21 cellular contexts compared by ENCODE assay signal in genomic region chr13:95608640-95609280, GRCh38. TPM values are rescaled to one million over a fixed set of nuclear protein-coding genes. Genes with fewer than 3 reads are reported as not detected.
A peak's percentile ranks its signal among the peaks of the same experiment; 100 is the strongest.
DNase-seq lines count a peak whose midpoint lies in the region; ATAC-seq, FAIRE-seq and TF ChIP-seq lines count a peak whose summit lies in the region.
"Had no signal": no experiment of that assay in that cellular context is flagged by ENCODE, and none has a peak within 500 bp of the region (broad histone marks: within the 10 kb centered on the region; RNA-seq: fewer than 3 reads in every experiment).

No MANE protein-coding gene starts in this region.

- H3K4me3 Mint-ChIP-seq in WTC11 = no peak overlapping the region
- H3K4me3 Mint-ChIP-seq in glutamatergic neuron (ENCODE audit: unreplicated experiment) = peak overlapping the region; percentile 2
- H3K4me3 Mint-ChIP-seq: activated naive CD8-positive, alpha-beta T cell treated with anti-CD3 and anti-CD28 coated beads, Interleukin-2, amount 10 ng/mL, durations not matched to agents 7 days and 5 days had no signal

- no peaks in the 10 kb centered on the region for H3K27me3 ChIP-seq in transverse colon

- H3K4me3 ChIP-seq in GM12865 (ENCODE audit: low read depth, low read length) = no peak overlapping the region
- H3K4me3 ChIP-seq in transverse colon = no peak overlapping the region
- H3K4me3 ChIP-seq: PC-9, SK-N-MC, thoracic aorta had no signal

- intact Hi-C loops in transverse colon (cut with DNase I; ENCODE audit: low total_unique reads) = no loop called here

- peak overlapping the region; percentile 2; the same call in 1 of the 2 replicates for H3K27ac Mint-ChIP-seq in WTC11
- H3K27ac Mint-ChIP-seq in glutamatergic neuron (ENCODE audit: unreplicated experiment) = peak overlapping the region; percentile 89
- H3K27ac Mint-ChIP-seq: activated naive CD8-positive, alpha-beta T cell treated with anti-CD3 and anti-CD28 coated beads, Interleukin-2, amount 10 ng/mL, durations not matched to agents 7 days and 5 days had no signal

- POLR2A ChIA-PET in WTC11 (lab: Charles Lee) = no interaction called here

- CTCF ChIA-PET in WTC11 (lab: Charles Lee) = no interaction called here

- 61 to 83% methylated on average over 3 to 6 of the region's 6 CpGs for WGBS in transverse colon (ENCODE audit: low coverage in 1 of 2), 2 donors

- H3K27ac ChIP-seq in transverse colon = no peak overlapping the region
- H3K27ac ChIP-seq: neutrophil, PC-9, SK-N-MC, thoracic aorta had no signal

- H3K9me3 ChIP-seq in transverse colon = no peaks in the 10 kb centered on the region
- H3K9me3 ChIP-seq: neutrophil, thoracic aorta had no signal

- H3K4me1 Mint-ChIP-seq in WTC11 (peaks cover 5% of the 10 kb centered on the region; the same call in 1 of the 2 replicates), glutamatergic neuron (ENCODE audit: low read depth, unreplicated experiment) (peaks cover 22% of the 10 kb centered on the region)
- H3K4me1 Mint-ChIP-seq: activated naive CD8-positive, alpha-beta T cell treated with anti-CD3 and anti-CD28 coated beads, Interleukin-2, amount 10 ng/mL, durations not matched to agents 7 days and 5 days had no signal

- H3K4me1 ChIP-seq in transverse colon = peaks cover 0 to 5% (median 2%) of the 10 kb centered on the region in 4 donors

- DNase-seq in GM12865 (ENCODE audit: low read depth) (peak; percentile 71), H54 (ENCODE audit: insufficient read length, low spot score) (no peak), WTC11 (ENCODE audit: low spot score) (no peak), glutamatergic neuron (peak; percentile 26), NCI-H1105 (lab: John Stamatoyannopoulos, UW) (no peak), NCI-H2171 (lab: John Stamatoyannopoulos, UW) (no peak), transverse colon (no peak)
- DNase-seq: ACHN; activated naive CD8-positive, alpha-beta T cell treated with anti-CD3 and anti-CD28 coated beads, Interleukin-2, amount 10 ng/mL, durations not matched to agents 7 days and 5 days; cortex of kidney; DMS 273 treated with DMSO at 0.1 percent for 48 hours; NCI-H1436 treated with DMSO at 0.1 percent for 48 hours; NCI-H774; PC-9; retina; stimulated activated CD4-positive, alpha-beta T cell treated with anti-CD3 and anti-CD28 coated beads, Interleukin-12 subunit alpha, Interleukin-12 subunit beta, amount 100 ng/mL, for 4 hours had no signal

- no peaks in the 10 kb centered on the region for H3K27me3 Mint-ChIP-seq in WTC11 (ENCODE audit: low read depth)
- no peaks in the 10 kb centered on the region for H3K27me3 Mint-ChIP-seq in glutamatergic neuron (ENCODE audit: unreplicated experiment)

- TF ChIP-seq EP300 in transverse colon (IDR thresholded peaks at IDR 0.05; ENCODE audit: low read depth) = no peak

- in situ Hi-C loops in transverse colon (cut with MboI; ENCODE audit: low pct_ligation_motif_present in 1 of 4, low pct_unique_long_range_greater_than_20kb in 1 of 4, low sequenced_read_pairs in 3 of 4) = loop anchor here in 1 of 4 donors (25.0 kb wide), 1 partner anchor 229 kb away; no protein-coding TSS in a partner anchor

- FAIRE-seq in H54 (lab: Jason Lieb, UNC) = peak; percentile 27

- TF ChIP-seq CTCF in GM12865 (IDR thresholded peaks at IDR 0.05; ENCODE audit: insufficient read depth, low read depth, low read length, missing control alignments) (no peak), WTC11 (IDR thresholded peaks at IDR 0.05) (no peak), glutamatergic neuron (IDR thresholded peaks at IDR 0.05; ENCODE audit: partially characterized antibody, unreplicated experiment) (no peak), transverse colon (IDR thresholded peaks at IDR 0.05) (no peak)

- TF ChIP-seq POLR2A in H54 (IDR thresholded peaks at IDR 0.05; ENCODE audit: low read depth, low read length) (no peak), transverse colon (IDR thresholded peaks at IDR 0.05) (no peak)

- H3K36me3 Mint-ChIP-seq in WTC11 = peaks cover 36% of the 10 kb centered on the region
- no peaks in the 10 kb centered on the region for H3K36me3 Mint-ChIP-seq in glutamatergic neuron (ENCODE audit: unreplicated experiment)
- H3K36me3 Mint-ChIP-seq: activated naive CD8-positive, alpha-beta T cell treated with anti-CD3 and anti-CD28 coated beads, Interleukin-2, amount 10 ng/mL, durations not matched to agents 7 days and 5 days had no signal

- ATAC-seq in WTC11 (no peak), GM18868 (IDR thresholded peaks at IDR 0.05; ENCODE audit: unreplicated experiment) (no peak)

- H3K36me3 ChIP-seq in transverse colon = no peaks in the 10 kb centered on the region
- H3K36me3 ChIP-seq: neutrophil had no signal

- H3K9me3 Mint-ChIP-seq in WTC11 = no peaks in the 10 kb centered on the region
- H3K9me3 Mint-ChIP-seq in glutamatergic neuron (ENCODE audit: unreplicated experiment) = no peaks in the 10 kb centered on the region
- H3K9me3 Mint-ChIP-seq: activated naive CD8-positive, alpha-beta T cell treated with anti-CD3 and anti-CD28 coated beads, Interleukin-2, amount 10 ng/mL, durations not matched to agents 7 days and 5 days had no signal

TF ChIP-seq in WTC11, 78 proteins besides CTCF, POLR2A, EP300 and RAD21:
- no peak for TF ChIP-seq FOXK1 (CRISPR knock-in tag; IDR thresholded peaks at IDR 0.05)
- TF ChIP-seq USF2 (CRISPR knock-in tag; IDR thresholded peaks at IDR 0.05) = no peak
- no peak for TF ChIP-seq GTF2I (CRISPR knock-in tag; conservative IDR thresholded peaks at IDR 0.05)
- no peak for TF ChIP-seq USF1 (CRISPR knock-in tag; IDR thresholded peaks at IDR 0.05)
- no peak for TF ChIP-seq STAT6 (CRISPR knock-in tag; conservative IDR thresholded peaks at IDR 0.05; ENCODE audit: low read depth)
- no peak for TF ChIP-seq FOXP4 (CRISPR knock-in tag; IDR thresholded peaks at IDR 0.05)
- TF ChIP-seq HMGA2 (CRISPR knock-in tag; IDR thresholded peaks at IDR 0.05) = no peak
- no peak for TF ChIP-seq NFATC4 (CRISPR knock-in tag; IDR thresholded peaks at IDR 0.05)

RNA-seq across cellular contexts. Expression of gene DZIP1, which starts 35.7 kb away (rescaled TPM):
- 31.0 to 33.5 TPM (median 32.0 TPM) in 3 replicates for total RNA-seq in WTC11 (2021)
- 18.1 TPM for total RNA-seq in glutamatergic neuron (ENCODE audit: unreplicated experiment)
- 10 to 100 TPM in 1 of 4 donors, 1 to 10 TPM in 3; 6.4 to 15.3 (median 8.1) TPM for total RNA-seq in transverse colon
- total RNA-seq: mononuclear cell, PC-9 had no signal

RNA-seq across cellular contexts. Expression of gene CLDN10, which starts 56.2 kb away (rescaled TPM):
- 24.7 to 29.6 TPM (median 29.5 TPM) in 3 replicates for total RNA-seq in WTC11 (2021)
- total RNA-seq in glutamatergic neuron (ENCODE audit: unreplicated experiment) = 8.3 TPM
- total RNA-seq in transverse colon = not detected
- total RNA-seq: activated naive CD8-positive, alpha-beta T cell treated with anti-CD3 and anti-CD28 coated beads, Interleukin-2, amount 10 ng/mL, durations not matched to agents 7 days and 5 days; mononuclear cell; PC-9; thoracic aorta had no signal

Comparison
In these comparisons a context has a peak if more than half of its experiments do, and no peak if none do; other contexts are left out.
1. DNase-seq: peak in GM12865 (single experiment) and glutamatergic neuron (single experiment); none in H54 (single experiment), WTC11 (single experiment), NCI-H1105 (single experiment), NCI-H2171 (single experiment) and transverse colon (single experiment).